12 cellular contexts compared by ENCODE assay signal in genomic region chr6:110881929-110882629, GRCh38. TPM values are rescaled to one million over a fixed set of nuclear protein-coding genes. Genes with fewer than 3 reads are reported as not detected.
DNase-seq lines count a peak whose midpoint lies in the region; ATAC-seq and TF ChIP-seq lines count a peak whose summit lies in the region.
"Had no signal": no experiment of that assay in that cellular context is flagged by ENCODE, and none has a peak within 500 bp of the region (broad histone marks: within the 10 kb centered on the region; RNA-seq: fewer than 3 reads in every experiment).

No MANE protein-coding gene starts in this region.

- H3K79me2 ChIP-seq in OCI-LY7 (ENCODE audit: insufficient read depth, low read depth, low read length), result peaks cover 100% of the 10 kb centered on the region

- H3K4me3 ChIP-seq in OCI-LY7 (ENCODE audit: low read depth, low read length, poor library complexity, severe bottlenecking), result no peak overlapping the region
- H3K4me3 ChIP-seq in psoas muscle, result peak overlapping the region; percentile 5

- H3K27ac ChIP-seq in OCI-LY7 (ENCODE audit: low read depth, low read length, poor library complexity, severe bottlenecking) (no peak overlapping the region), psoas muscle (no peak overlapping the region)

- intact Hi-C loops in OCI-LY7 (cut with micrococcal nuclease; ENCODE audit: unreplicated experiment) (no loop called here), psoas muscle (cut with DNase I) (loop anchor here in 1 of 2 donors (5.0 kb wide), 1 partner anchor 200 kb away; no protein-coding TSS in a partner anchor)

- peak overlapping the region; percentile 11 for H3K4me3 Mint-ChIP-seq in activated CD8-positive, alpha-beta memory T cell treated with anti-CD3 and anti-CD28 coated beads, Interleukin-2, amount 10 ng/mL, durations not matched to agents 7 days and 5 days
- H3K4me3 Mint-ChIP-seq: stimulated activated memory B cell treated with anti-CD40 and anti-IgM and Interleukin-4, amounts not matched to agents 10 μg/mL and 1 μg/mL and 100 μg/mL, for 72 hours had no signal

- peaks cover 88% of the 10 kb centered on the region for H3K4me1 Mint-ChIP-seq in activated CD8-positive, alpha-beta memory T cell treated with anti-CD3 and anti-CD28 coated beads, Interleukin-2, amount 10 ng/mL, durations not matched to agents 7 days and 5 days

- no peaks in the 10 kb centered on the region for H3K9me3 ChIP-seq in OCI-LY7 (ENCODE audit: low read length)
- no peaks in the 10 kb centered on the region for H3K9me3 ChIP-seq in psoas muscle

- H3K36me3 ChIP-seq in OCI-LY7 (ENCODE audit: insufficient read depth, low read length) (peaks cover 85% of the 10 kb centered on the region), psoas muscle (ENCODE audit: insufficient read depth in 1 of 2, low read depth in 1 of 2) (no peaks in the 10 kb centered on the region)

- no peak for DNase-seq in activated CD8-positive, alpha-beta memory T cell treated with anti-CD3 and anti-CD28 coated beads, Interleukin-2, amount 10 ng/mL, durations not matched to agents 7 days and 5 days
- DNase-seq in activated CD8-positive, alpha-beta memory T cell treated with anti-CD3 and anti-CD28 coated beads, Interleukin-2, amount 50 U/mL, for 4 hours, result no peak
- DNase-seq in OCI-LY7 (ENCODE audit: low spot score) (no peak), psoas muscle (no peak), NCI-H1048 (lab: John Stamatoyannopoulos, UW) (no peak)
- no peak for DNase-seq in stimulated activated CD4-positive, alpha-beta T cell treated with anti-CD3 and anti-CD28 coated beads, Interleukin-4, amount 100 ng/mL, for 4 hours
- DNase-seq: activated CD4-positive, alpha-beta T cell treated with anti-CD3 and anti-CD28 coated beads, Interleukin-2, amount 50 U/mL, for 48 hours; NCI-H2107; stimulated activated CD4-positive, alpha-beta T cell treated with anti-CD3 and anti-CD28 coated beads, Interleukin-12 subunit alpha, Interleukin-12 subunit beta, amount 100 ng/mL, for 4 hours had no signal

- CTCF ChIA-PET in activated CD8-positive, alpha-beta memory T cell treated with anti-CD3 and anti-CD28 coated beads, Interleukin-2, amount 10 ng/mL, durations not matched to agents 7 days and 5 days (lab: Charles Lee), result interaction anchor here (0.9 to 1.4 kb wide), 3 partner anchors 59 to 353 kb away, joined by 3 to 4 read pairs (median 4); partner anchors contain the start of gene CDK19
- CTCF ChIA-PET in OCI-LY7 (lab: Charles Lee; ENCODE audit: unreplicated experiment), result no interaction called here

- no peak for TF ChIP-seq CTCF in OCI-LY7 (conservative IDR thresholded peaks at IDR 0.05; ENCODE audit: low read length)
- no peak for TF ChIP-seq CTCF in psoas muscle (IDR thresholded peaks at IDR 0.05)

- no peaks in the 10 kb centered on the region for H3K9me3 Mint-ChIP-seq in activated CD8-positive, alpha-beta memory T cell treated with anti-CD3 and anti-CD28 coated beads, Interleukin-2, amount 10 ng/mL, durations not matched to agents 7 days and 5 days (ENCODE audit: low read depth)
- H3K9me3 Mint-ChIP-seq: stimulated activated memory B cell treated with anti-CD40 and anti-IgM and Interleukin-4, amounts not matched to agents 10 μg/mL and 1 μg/mL and 100 μg/mL, for 72 hours had no signal

- no TSS peak for BruUV-seq in OCI-LY7 (replicated peaks; lab: Mats Ljungman, UMichigan)

- ATAC-seq in activated CD8-positive, alpha-beta memory T cell treated with anti-CD3 and anti-CD28 coated beads, Interleukin-2, amount 10 ng/mL, durations not matched to agents 7 days and 5 days, result no peak
- peak; percentile 42 for ATAC-seq in esophagus mucosa
- ATAC-seq in psoas muscle, result peak in 3 of 4 donors; percentile 53 to 73 (median 62)
- no peak for ATAC-seq in HG03175 (IDR thresholded peaks at IDR 0.05; ENCODE audit: unreplicated experiment)
- ATAC-seq: stimulated activated memory B cell treated with anti-CD40 and anti-IgM and Interleukin-4, amounts not matched to agents 10 μg/mL and 1 μg/mL and 100 μg/mL, for 72 hours had no signal

- H3K36me3 Mint-ChIP-seq in activated CD8-positive, alpha-beta memory T cell treated with anti-CD3 and anti-CD28 coated beads, Interleukin-2, amount 10 ng/mL, durations not matched to agents 7 days and 5 days, result peaks cover 30% of the 10 kb centered on the region

- no peaks in the 10 kb centered on the region for H3K27me3 ChIP-seq in psoas muscle (ENCODE audit: insufficient read depth in 3 of 3, low read length in 2 of 3)

- H4K20me1 ChIP-seq in OCI-LY7 (ENCODE audit: insufficient read depth, low read length), result peaks cover 79% of the 10 kb centered on the region

- peak overlapping the region; percentile 91 for H3K4me2 ChIP-seq in OCI-LY7 (ENCODE audit: low read length)

- no peak overlapping the region for H2AFZ ChIP-seq in OCI-LY7 (ENCODE audit: low read length)

- H3K4me1 ChIP-seq in OCI-LY7 (ENCODE audit: insufficient read depth, low read length, poor library complexity, severe bottlenecking) (peaks cover 86% of the 10 kb centered on the region), psoas muscle (peaks cover 79% of the 10 kb centered on the region)

- POLR2A ChIA-PET in OCI-LY7 (lab: Charles Lee), result interaction anchor here (0.5 to 2.4 kb wide), 10 partner anchors 8 to 1188 kb away, joined by 3 to 14 read pairs (median 3); partner anchors contain the start of genes AMD1 and CDK19

- H3K27me3 Mint-ChIP-seq in activated CD8-positive, alpha-beta memory T cell treated with anti-CD3 and anti-CD28 coated beads, Interleukin-2, amount 10 ng/mL, durations not matched to agents 7 days and 5 days, result no peaks in the 10 kb centered on the region
- H3K27me3 Mint-ChIP-seq: stimulated activated memory B cell treated with anti-CD40 and anti-IgM and Interleukin-4, amounts not matched to agents 10 μg/mL and 1 μg/mL and 100 μg/mL, for 72 hours had no signal

- 26 to 40% (median 35%) methylated on average over 4 of the region's 4 CpGs for WGBS in psoas muscle, 3 donors

- H3K27ac Mint-ChIP-seq in activated CD8-positive, alpha-beta memory T cell treated with anti-CD3 and anti-CD28 coated beads, Interleukin-2, amount 10 ng/mL, durations not matched to agents 7 days and 5 days, result peak overlapping the region; percentile 45

- H3K9me2 ChIP-seq in OCI-LY7 (ENCODE audit: insufficient read depth, low read length), result no peaks in the 10 kb centered on the region

RNA-seq across cellular contexts. Expression of gene AMD1, which starts 7.5 kb away (rescaled TPM):
- 10 to 100 TPM; 71.2 to 85.1 TPM for total RNA-seq in activated CD8-positive, alpha-beta memory T cell treated with anti-CD3 and anti-CD28 coated beads, Interleukin-2, amount 10 ng/mL, durations not matched to agents 7 days and 5 days
- 64.2 and 74.3 TPM in 2 replicates for total RNA-seq in OCI-LY7 (2014; rRNA removed; shearing (Covaris generic))
- total RNA-seq in OCI-LY7 (2022) (76.9 and 90.0 TPM in 2 replicates), esophagus mucosa (80.8 TPM), psoas muscle (10 to 100 TPM; 19.2 to 46.6 (median 42.8) TPM)
- 10 to 100 TPM; 23.0 to 73.1 (median 31.7) TPM for polyA plus RNA-seq in psoas muscle

Comparison
In these comparisons a context has a peak if more than half of its experiments do, and no peak if none do; other contexts are left out.
1. ATAC-seq: peak in esophagus mucosa (single experiment) and psoas muscle (3 of 4); none in activated CD8-positive, alpha-beta memory T cell treated with anti-CD3 and anti-CD28 coated beads, Interleukin-2, amount 10 ng/mL, durations not matched to agents 7 days and 5 days (single experiment) and HG03175 (single experiment).